ENCODE assay signal across 18 cellular contexts in genomic region chr6:1477432-1478090, GRCh38.
DNase-seq lines count a peak whose midpoint lies in the region; ATAC-seq and TF ChIP-seq lines count a peak whose summit lies in the region.
"Had no signal": no experiment of that assay in that cellular context is flagged by ENCODE, and none has a peak within 500 bp of the region (broad histone marks: within the 10 kb centered on the region; RNA-seq: fewer than 3 reads in every experiment).

No MANE protein-coding gene starts in this region.

- H3K4me3 ChIP-seq in choroid plexus epithelial cell (ENCODE audit: low read depth, low read length), result no peak overlapping the region
- no peak overlapping the region for H3K4me3 ChIP-seq in mesenchymal stem cell (ENCODE audit: insufficient read depth in 1 of 2, low read depth in 1 of 2, low read length in 2 of 2)
- H3K4me3 ChIP-seq: heart left ventricle had no signal

- H3K9me3 Mint-ChIP-seq in nephron, result peaks cover 2% of the 10 kb centered on the region
- H3K9me3 Mint-ChIP-seq: activated CD4-positive, alpha-beta T cell treated with anti-CD3 and anti-CD28 coated beads, Interleukin-2, amount 10 ng/mL, durations not matched to agents 7 days and 5 days; type B pancreatic cell had no signal

- H3K4me1 ChIP-seq in mesenchymal stem cell (ENCODE audit: control insufficient read depth, insufficient read depth, low read depth, low read length), result peaks cover 12% of the 10 kb centered on the region

- no peak overlapping the region for H4K91ac ChIP-seq in mesenchymal stem cell (ENCODE audit: low read length)

- peaks cover 20% of the 10 kb centered on the region for H3K4me1 Mint-ChIP-seq in nephron
- H3K4me1 Mint-ChIP-seq: activated CD4-positive, alpha-beta T cell treated with anti-CD3 and anti-CD28 coated beads, Interleukin-2, amount 10 ng/mL, durations not matched to agents 7 days and 5 days had no signal

- H3K9me3 ChIP-seq in mesenchymal stem cell (ENCODE audit: control insufficient read depth, low read length), result no peaks in the 10 kb centered on the region
- H3K9me3 ChIP-seq: heart left ventricle had no signal

- H3K4ac ChIP-seq in mesenchymal stem cell (ENCODE audit: low read depth in 1 of 2, low read length in 2 of 2), result no peak overlapping the region

- H2AFZ ChIP-seq in mesenchymal stem cell (ENCODE audit: low read depth, low read length), result no peak overlapping the region

- no peak overlapping the region for H2BK12ac ChIP-seq in mesenchymal stem cell (ENCODE audit: low read length in 2 of 2)

- no peak overlapping the region for H2AK5ac ChIP-seq in mesenchymal stem cell (ENCODE audit: low read length, severe bottlenecking)

- 86% methylated on average over 11 of the region's 11 CpGs for WGBS in mesenchymal stem cell

- H3K36me3 ChIP-seq in mesenchymal stem cell (ENCODE audit: control insufficient read depth in 1 of 2, insufficient read depth in 2 of 2, low read depth in 1 of 2, low read length in 2 of 2), result no peaks in the 10 kb centered on the region
- H3K36me3 ChIP-seq: heart left ventricle had no signal

- H2BK120ac ChIP-seq in mesenchymal stem cell (ENCODE audit: low read depth, low read length), result no peak overlapping the region

- no peak overlapping the region for H2BK5ac ChIP-seq in mesenchymal stem cell (ENCODE audit: low read depth, low read length, poor library complexity, severe bottlenecking)

- H3K14ac ChIP-seq in mesenchymal stem cell (ENCODE audit: low read length in 2 of 2), result no peak overlapping the region

- peaks cover 9% of the 10 kb centered on the region for H3K27me3 Mint-ChIP-seq in nephron (ENCODE audit: low read depth)

- no peaks in the 10 kb centered on the region for H3K79me1 ChIP-seq in mesenchymal stem cell (replicated peaks; ENCODE audit: low read length, poor library complexity, severe bottlenecking)

- H3K4me2 ChIP-seq in mesenchymal stem cell (ENCODE audit: low read length, poor library complexity, severe bottlenecking), result no peak overlapping the region

- no peak overlapping the region for H3K18ac ChIP-seq in mesenchymal stem cell (ENCODE audit: low read depth in 1 of 2, low read length in 2 of 2)

- H3K27ac ChIP-seq in C4-2B (no peak overlapping the region), mesenchymal stem cell (ENCODE audit: low read length, poor library complexity, severe bottlenecking) (no peak overlapping the region)
- H3K27ac ChIP-seq: heart left ventricle had no signal

- DNase-seq in NCI-H460 (ENCODE audit: extremely low read depth, low read depth) (peak; percentile 54), choroid plexus epithelial cell (ENCODE audit: low read depth) (peak; percentile 83), SKM-1 (lab: John Stamatoyannopoulos, UW; ENCODE audit: unreplicated experiment) (no peak), mesenchymal stem cell (no peak), DMS79 treated with DMSO at 0.1 percent for 48 hours (lab: John Stamatoyannopoulos, UW) (no peak)
- DNase-seq: activated CD4-positive, alpha-beta T cell treated with anti-CD3 and anti-CD28 coated beads, Interleukin-2, amount 10 ng/mL, durations not matched to agents 7 days and 5 days; amygdala; C1 segment of cervical spinal cord; heart left ventricle; naive thymus-derived CD8-positive, alpha-beta T cell; NCI-H1417; stimulated activated CD4-positive, alpha-beta T cell treated with anti-CD3 and anti-CD28 coated beads, Interleukin-4, amount 100 ng/mL, for 1 hour; T-helper 9 cell had no signal

- no peak overlapping the region for H3K23ac ChIP-seq in mesenchymal stem cell (ENCODE audit: low read length in 2 of 2)

- H3K9ac ChIP-seq in mesenchymal stem cell (ENCODE audit: low read length), result no peak overlapping the region

- H2BK15ac ChIP-seq in mesenchymal stem cell (ENCODE audit: low read depth, poor library complexity, severe bottlenecking), result no peak overlapping the region

- TF ChIP-seq CTCF in C4-2B (conservative IDR thresholded peaks at IDR 0.05) (peak; percentile 33), choroid plexus epithelial cell (conservative IDR thresholded peaks at IDR 0.05; ENCODE audit: low read depth, low read length) (peak; percentile 32), nephron (IDR thresholded peaks at IDR 0.05; ENCODE audit: unreplicated experiment in 3 of 3) (no peak)

- H3K4me3 Mint-ChIP-seq in nephron, result no peak overlapping the region
- H3K4me3 Mint-ChIP-seq: activated CD4-positive, alpha-beta T cell treated with anti-CD3 and anti-CD28 coated beads, Interleukin-2, amount 10 ng/mL, durations not matched to agents 7 days and 5 days; naive thymus-derived CD8-positive, alpha-beta T cell; type B pancreatic cell had no signal

- H3K36me3 Mint-ChIP-seq in nephron (ENCODE audit: low read depth), result no peaks in the 10 kb centered on the region
- H3K36me3 Mint-ChIP-seq: naive thymus-derived CD8-positive, alpha-beta T cell; type B pancreatic cell had no signal

- peak overlapping the region in 2 of 3 experiments; percentile 81 to 85 for H3K27ac Mint-ChIP-seq in nephron
- H3K27ac Mint-ChIP-seq: activated CD4-positive, alpha-beta T cell treated with anti-CD3 and anti-CD28 coated beads, Interleukin-2, amount 10 ng/mL, durations not matched to agents 7 days and 5 days; naive thymus-derived CD8-positive, alpha-beta T cell; type B pancreatic cell had no signal

- no peak overlapping the region for H4K8ac ChIP-seq in mesenchymal stem cell (ENCODE audit: low read length)

- ATAC-seq in HG03521 (IDR thresholded peaks at IDR 0.05; ENCODE audit: unreplicated experiment), result no peak
- ATAC-seq: left lobe of liver; naive thymus-derived CD8-positive, alpha-beta T cell had no signal

- no peaks in the 10 kb centered on the region for H3K27me3 ChIP-seq in mesenchymal stem cell (ENCODE audit: control insufficient read depth in 1 of 2, insufficient read depth in 1 of 2, low read length in 2 of 2)

Comparison
In these comparisons a context has a peak if more than half of its experiments do, and no peak if none do; other contexts are left out.
1. CTCF ChIP-seq: peak in C4-2B (single experiment) and choroid plexus epithelial cell (single experiment); none in nephron (0 of 3).
2. DNase-seq: peak in NCI-H460 (single experiment) and choroid plexus epithelial cell (single experiment); none in SKM-1 (single experiment), mesenchymal stem cell (single experiment) and DMS79 treated with DMSO at 0.1 percent for 48 hours (single experiment).